ENCODE assay signal across 23 cellular contexts in genomic region chr5:108516771-108517170, GRCh38.
"Had no signal": no experiment of that assay in that cellular context is flagged by ENCODE, and none has a peak within 500 bp of the region (broad histone marks: within the 10 kb centered on the region; RNA-seq: fewer than 3 reads in every experiment).

No MANE protein-coding gene starts in this region.

- H3K9me3 ChIP-seq: ascending aorta, body of pancreas had no signal

- ATAC-seq: activated CD8-positive, alpha-beta memory T cell treated with anti-CD3 and anti-CD28 coated beads, Interleukin-2, amount 10 ng/mL, durations not matched to agents 7 days and 5 days; body of pancreas had no signal

- H3K4me1 Mint-ChIP-seq: activated CD4-positive, alpha-beta T cell treated with anti-CD3 and anti-CD28 coated beads, Interleukin-2, amount 10 ng/mL, durations not matched to agents 24 days and 14 days; activated CD8-positive, alpha-beta memory T cell treated with anti-CD3 and anti-CD28 coated beads, Interleukin-2, amount 10 ng/mL, durations not matched to agents 7 days and 5 days; activated naive CD4-positive, alpha-beta T cell treated with anti-CD3 and anti-CD28 coated beads, Interleukin-2, amount 50 U/mL, for 24 hours had no signal

- H3K27me3 ChIP-seq: ascending aorta, body of pancreas had no signal

- H3K36me3 Mint-ChIP-seq: activated CD8-positive, alpha-beta memory T cell treated with anti-CD3 and anti-CD28 coated beads, Interleukin-2, amount 10 ng/mL, durations not matched to agents 7 days and 5 days; activated naive CD4-positive, alpha-beta T cell treated with anti-CD3 and anti-CD28 coated beads, Interleukin-2, amount 50 U/mL, for 24 hours had no signal

- H3K4me3 Mint-ChIP-seq: activated B cell treated with CpG ODN at 0.5 μM for 24 hours; activated CD4-positive, alpha-beta T cell treated with anti-CD3 and anti-CD28 coated beads, Interleukin-2, amount 10 ng/mL, durations not matched to agents 24 days and 14 days; activated CD8-positive, alpha-beta memory T cell treated with anti-CD3 and anti-CD28 coated beads, Interleukin-2, amount 10 ng/mL, durations not matched to agents 7 days and 5 days; activated naive CD4-positive, alpha-beta T cell treated with anti-CD3 and anti-CD28 coated beads, Interleukin-2, amount 50 U/mL, for 24 hours; activated T-cell treated with anti-CD3 and anti-CD28 coated beads, Interleukin-2, amount 50 U/mL, for 24 hours; activated T-helper 1 cell treated with anti-CD3 and anti-CD28 coated beads, Interleukin-12 subunit alpha, Interleukin-12 subunit beta, Interleukin-2, Interleukin-4 antibody, amounts not matched to agents 30 ng/mL and 10 ng/mL and 1 ng/mL, durations not matched to agents 14 hours and 24 hours and 36 hours had no signal

- H3K27ac Mint-ChIP-seq: activated B cell treated with CpG ODN at 0.5 μM for 24 hours; activated CD4-positive, alpha-beta T cell treated with anti-CD3 and anti-CD28 coated beads, Interleukin-2, amount 10 ng/mL, durations not matched to agents 24 days and 14 days; activated CD8-positive, alpha-beta memory T cell treated with anti-CD3 and anti-CD28 coated beads, Interleukin-2, amount 10 ng/mL, durations not matched to agents 7 days and 5 days; activated naive CD4-positive, alpha-beta T cell treated with anti-CD3 and anti-CD28 coated beads, Interleukin-2, amount 50 U/mL, for 24 hours; activated T-cell treated with anti-CD3 and anti-CD28 coated beads, Interleukin-2, amount 50 U/mL, for 24 hours; activated T-helper 1 cell treated with anti-CD3 and anti-CD28 coated beads, Interleukin-12 subunit alpha, Interleukin-12 subunit beta, Interleukin-2, Interleukin-4 antibody, amounts not matched to agents 30 ng/mL and 10 ng/mL and 1 ng/mL, durations not matched to agents 14 hours and 24 hours and 36 hours had no signal

- H3K9me3 Mint-ChIP-seq: activated B cell treated with CpG ODN at 0.5 μM for 24 hours; activated CD4-positive, alpha-beta T cell treated with anti-CD3 and anti-CD28 coated beads, Interleukin-2, amount 10 ng/mL, durations not matched to agents 24 days and 14 days; activated naive CD4-positive, alpha-beta T cell treated with anti-CD3 and anti-CD28 coated beads, Interleukin-2, amount 50 U/mL, for 24 hours; activated T-cell treated with anti-CD3 and anti-CD28 coated beads, Interleukin-2, amount 50 U/mL, for 24 hours; activated T-helper 1 cell treated with anti-CD3 and anti-CD28 coated beads, Interleukin-12 subunit alpha, Interleukin-12 subunit beta, Interleukin-2, Interleukin-4 antibody, amounts not matched to agents 30 ng/mL and 10 ng/mL and 1 ng/mL, durations not matched to agents 14 hours and 24 hours and 36 hours had no signal

- DNase-seq: activated B cell treated with CpG ODN at 0.5 μM for 24 hours; activated CD4-positive, alpha-beta T cell treated with anti-CD3 and anti-CD28 coated beads for 1 hour; activated CD4-positive, alpha-beta T cell treated with anti-CD3 and anti-CD28 coated beads, Interleukin-2, amount 10 ng/mL, durations not matched to agents 24 days and 14 days; activated CD4-positive, alpha-beta T cell treated with anti-CD3 and anti-CD28 coated beads, Interleukin-2, amount 50 U/mL, for 48 hours; activated CD8-positive, alpha-beta memory T cell treated with anti-CD3 and anti-CD28 coated beads, Interleukin-2, amount 10 ng/mL, durations not matched to agents 7 days and 5 days; activated effector memory CD4-positive, alpha-beta T cell treated with Interleukin-2 at 50 U/mL for 16 hours; activated naive CD4-positive, alpha-beta T cell; activated T-cell treated with anti-CD3 and anti-CD28 coated beads, Interleukin-2, amount 50 U/mL, for 24 hours; body of pancreas; central memory CD4-positive, alpha-beta T cell; Karpas-422; MM.1S; NCI-H1417; NCI-H1694; NCI-H2029; NCI-H526; NCI-H82; SIG-M5; T-helper 2 cell; T1000 had no signal

- H3K4me1 ChIP-seq: ascending aorta, body of pancreas had no signal

- H3K27ac ChIP-seq: ascending aorta, body of pancreas had no signal
